In the genomic region with DNA sequence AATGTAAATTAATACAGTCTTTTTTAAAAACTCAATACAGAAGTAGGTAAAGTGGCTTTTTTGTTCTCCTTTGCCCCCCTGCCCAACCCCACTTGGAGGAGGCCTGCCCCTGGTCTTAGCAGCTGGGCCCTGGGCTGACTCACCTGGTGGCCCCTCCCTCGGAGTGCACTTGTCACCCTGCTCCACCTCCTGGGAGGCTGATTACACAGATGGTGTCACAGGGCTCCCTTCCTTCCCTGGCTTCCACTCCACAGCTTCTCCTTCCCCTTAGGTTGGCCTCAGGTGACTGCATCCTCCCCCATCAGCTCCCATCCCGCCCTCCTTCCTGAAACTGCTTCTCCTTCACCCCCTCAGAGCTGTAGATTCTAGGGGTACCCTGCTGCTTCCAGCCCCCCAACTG, we compare ENCODE assay signal across 1 cellular context.
TF ChIP-seq lines count a peak whose summit lies in the region.

No MANE protein-coding gene starts in this region.

TF ChIP-seq in HCT116, 20 proteins besides CTCF, POLR2A, EP300 and RAD21 (continued from another document):
- no peak for TF ChIP-seq REST (IDR thresholded peaks at IDR 0.05; ENCODE audit: low read depth)
- no peak for TF ChIP-seq TCF7L2 (IDR thresholded peaks at IDR 0.05; ENCODE audit: borderline replicate concordance, extremely low read depth, insufficient read depth, insufficient read length)
- no peak for TF ChIP-seq MAX (IDR thresholded peaks at IDR 0.05)
